1 cellular context compared by ENCODE assay signal in genomic region chr17:45136846-45137560, GRCh38.
TF ChIP-seq lines count a peak whose summit lies in the region.

No MANE protein-coding gene starts in this region.

TF ChIP-seq in IMR-90, 13 proteins besides CTCF, POLR2A, EP300 and RAD21 (continued from another document):
- TF ChIP-seq ELK1 (IDR thresholded peaks at IDR 0.05; ENCODE audit: borderline replicate concordance, low read depth, low read length) (no peak), CEBPB (IDR thresholded peaks at IDR 0.05; ENCODE audit: low read depth, low read length) (no peak), FOS (IDR thresholded peaks at IDR 0.05; ENCODE audit: low read depth, low read length) (no peak), NFE2L2 (IDR thresholded peaks at IDR 0.05; ENCODE audit: low read depth, low read length) (no peak), CHD1 (IDR thresholded peaks at IDR 0.05; ENCODE audit: low read depth, low read length) (no peak), RCOR1 (IDR thresholded peaks at IDR 0.05; ENCODE audit: insufficient replicate concordance, low read length) (no peak), USF2 (IDR thresholded peaks at IDR 0.05; ENCODE audit: low read depth, low read length) (no peak), MAZ (IDR thresholded peaks at IDR 0.05; ENCODE audit: borderline replicate concordance, low read depth, low read length) (no peak), BHLHE40 (IDR thresholded peaks at IDR 0.05; ENCODE audit: low read depth, low read length) (no peak), MXI1 (IDR thresholded peaks at IDR 0.05; ENCODE audit: borderline replicate concordance, low read depth, low read length) (no peak), RFX5 (IDR thresholded peaks at IDR 0.05; ENCODE audit: low read depth, low read length) (no peak), SMC3 (IDR thresholded peaks at IDR 0.05; ENCODE audit: low read depth, low read length) (no peak)
